In the genomic region with DNA sequence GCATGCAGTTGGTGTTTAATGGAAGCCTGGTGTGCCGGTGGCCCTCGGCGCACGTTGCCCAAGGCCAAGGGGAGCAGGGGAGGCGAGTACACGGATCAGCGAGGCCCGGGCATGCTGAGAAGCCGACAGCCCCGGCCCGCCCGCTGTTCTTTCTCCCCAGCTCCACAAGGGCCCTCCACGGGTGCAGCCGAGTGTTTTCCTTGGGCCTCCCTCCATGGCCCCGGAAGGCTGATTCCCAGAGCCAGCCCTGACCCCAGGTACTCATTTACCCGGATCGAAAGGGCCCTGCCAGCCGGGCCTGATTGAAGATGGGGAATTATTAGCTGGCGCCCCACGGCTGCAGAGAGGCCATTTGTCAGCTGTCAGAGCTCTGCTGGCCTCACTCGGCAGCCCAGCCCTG, we compare ENCODE assay signal across 16 cellular contexts. TPM values are rescaled to one million over a fixed set of nuclear protein-coding genes. Genes with fewer than 3 reads are reported as not detected.
"Had no signal": no experiment of that assay in that cellular context is flagged by ENCODE, and none has a peak within 500 bp of the region (broad histone marks: within the 10 kb centered on the region; RNA-seq: fewer than 3 reads in every experiment).

No MANE protein-coding gene starts in this region.

- H3K4me3 ChIP-seq: coronary artery, esophagus muscularis mucosa, right atrium auricular region, skin epidermis had no signal

- H3K4me1 ChIP-seq: esophagus muscularis mucosa, right atrium auricular region had no signal

- H3K36me3 ChIP-seq: esophagus muscularis mucosa, neutrophil, right atrium auricular region had no signal

- H3K27ac ChIP-seq: coronary artery, esophagus muscularis mucosa, neutrophil, right atrium auricular region, skin epidermis had no signal

- H3K9me3 ChIP-seq: esophagus muscularis mucosa, neutrophil, right atrium auricular region had no signal

- H3K27me3 ChIP-seq: right atrium auricular region had no signal

- DNase-seq: activated CD4-positive, alpha-beta T cell treated with anti-CD3 and anti-CD28 coated beads, Interleukin-2, amount 10 ng/mL, durations not matched to agents 7 days and 5 days; activated CD4-positive, CD25-positive, alpha-beta regulatory T cell; activated gamma-delta T cell treated with Interleukin-2 at 50 U/mL for 16 hours; amniotic stem cell; central memory CD4-positive, alpha-beta T cell; islet precursor cell; posterior cingulate gyrus; stimulated activated CD4-positive, alpha-beta T cell treated with anti-CD3 and anti-CD28 coated beads, Interleukin-15, amount 100 ng/mL, for 24 hours; stimulated activated CD4-positive, alpha-beta T cell treated with anti-CD3 and anti-CD28 coated beads, Interleukin-4, amount 100 ng/mL, for 1 hour; stimulated activated naive CD4-positive, alpha-beta T cell treated with Interleukin-2 at 50 U/mL for 16 hours; trophoblast cell had no signal

RNA-seq across cellular contexts. Expression of a gene that starts 53.1 kb away (rescaled TPM):
- total RNA-seq: activated CD4-positive, alpha-beta T cell treated with anti-CD3 and anti-CD28 coated beads, Interleukin-2, amount 10 ng/mL, durations not matched to agents 7 days and 5 days; esophagus muscularis mucosa had no signal
